1 cellular context compared by ENCODE assay signal in genomic region chr22:18962308-18962635, GRCh38.
TF ChIP-seq lines count a peak whose summit lies in the region.

No MANE protein-coding gene starts in this region.

TF ChIP-seq in H1, 55 proteins besides CTCF, POLR2A, EP300 and RAD21:
- TF ChIP-seq TEAD4 (IDR thresholded peaks at IDR 0.05; ENCODE audit: low read depth, low read length) (no peak), KDM5A (IDR thresholded peaks at IDR 0.05; ENCODE audit: low read length) (no peak), SIRT6 (IDR thresholded peaks at IDR 0.05; ENCODE audit: low read length) (no peak)
